Comparison of ENCODE assay signal across 8 cellular contexts in the genomic region with DNA sequence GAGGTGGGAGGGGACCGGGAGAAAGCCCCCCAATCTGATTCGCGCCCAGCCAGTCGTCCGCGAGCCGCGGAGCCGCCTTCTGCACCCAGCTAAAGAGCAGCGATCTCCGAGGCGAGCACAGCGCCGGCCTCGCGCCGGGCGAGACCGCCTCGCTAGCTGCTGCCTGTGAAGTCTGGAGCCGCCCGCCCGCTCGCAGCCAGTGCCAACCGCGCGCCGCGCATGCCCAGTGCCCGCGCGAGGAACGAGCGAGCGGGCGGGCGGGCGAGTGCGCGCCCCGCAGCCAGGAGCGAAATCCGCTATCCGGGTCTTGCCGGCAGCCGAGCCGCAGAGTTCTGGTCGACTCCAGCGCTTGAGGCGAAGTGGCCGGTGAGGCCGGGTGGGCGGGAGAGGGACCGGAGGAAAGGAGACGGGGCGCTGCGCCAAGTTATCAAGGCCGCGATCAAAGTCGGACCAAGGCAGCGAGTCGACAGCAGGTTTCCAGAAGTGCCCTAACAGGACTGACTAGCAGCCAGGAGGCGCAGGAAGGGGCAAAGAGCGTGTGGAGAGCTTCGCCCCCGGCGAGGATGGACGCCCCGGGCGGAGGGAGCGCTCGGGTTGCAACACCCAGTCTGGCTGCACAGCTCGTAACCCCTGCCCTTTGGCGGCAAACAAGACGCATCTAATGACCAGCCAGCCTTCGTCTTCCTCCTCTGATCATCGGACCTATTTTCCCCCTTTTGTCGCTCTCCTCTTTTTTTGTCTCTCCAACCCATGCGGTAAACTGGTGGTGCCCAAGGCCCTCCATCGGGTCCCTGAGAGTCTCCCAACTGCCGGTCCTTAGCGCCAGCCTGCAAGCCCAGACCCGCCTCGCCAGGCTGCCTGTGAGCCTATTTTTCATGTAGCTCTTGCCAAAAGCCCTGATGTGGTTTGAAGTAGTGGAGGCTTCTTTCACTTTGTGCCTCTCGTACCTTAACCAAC. TPM values are rescaled to one million over a fixed set of nuclear protein-coding genes. Genes with fewer than 3 reads are reported as not detected.
A peak's percentile ranks its signal among the peaks of the same experiment; 100 is the strongest.
DNase-seq lines count a peak whose midpoint lies in the region; ATAC-seq and TF ChIP-seq lines count a peak whose summit lies in the region.

A gene (minus strand): TSS at position 174 of the 957 bp plus-strand sequence. CDS start 106,437 bp downstream, outside the sequence.

- peak within 1 kb of the TSS; percentile 69 for H3K4me2 ChIP-seq in SU-DHL-6 (ENCODE audit: low read depth, low read length, poor library complexity, severe bottlenecking)
- H3K4me2 ChIP-seq in trophoblast cell (ENCODE audit: low read length), result peak within 1 kb of the TSS; percentile 95

- H3K27me3 ChIP-seq in SU-DHL-6 (ENCODE audit: low read length) (no peaks in the 10 kb centered on the region), cardiac muscle cell (peaks cover 45% of the 10 kb centered on the region), trophoblast cell (ENCODE audit: insufficient read depth, low read length) (no peaks in the 10 kb centered on the region), tibial artery (no peaks in the 10 kb centered on the region)

- H4K8ac ChIP-seq in trophoblast cell (ENCODE audit: low read depth, low read length), result peak within 1 kb of the TSS; percentile 71

- H3K23ac ChIP-seq in trophoblast cell (ENCODE audit: low read length), result no peak within 1 kb of the TSS

- H3K4me3 ChIP-seq in GM12864 (ENCODE audit: low read depth, low read length) (peak within 1 kb of the TSS; percentile 52), SU-DHL-6 (ENCODE audit: insufficient read depth, low read length, poor library complexity, severe bottlenecking) (peak within 1 kb of the TSS; percentile 66), cardiac muscle cell (peak within 1 kb of the TSS; percentile 57), trophoblast cell (ENCODE audit: low read depth, low read length) (peak within 1 kb of the TSS; percentile 76), tibial artery (peak within 1 kb of the TSS; percentile 75 to 92)

- peak within 1 kb of the TSS; percentile 51 for H3K4ac ChIP-seq in trophoblast cell (ENCODE audit: low read depth, low read length)

- no peaks in the 10 kb centered on the region for H3K9me2 ChIP-seq in SU-DHL-6 (replicated peaks; ENCODE audit: insufficient read depth, low read length)

- H2AFZ ChIP-seq in SU-DHL-6 (ENCODE audit: low read depth, low read length, severe bottlenecking) (peak within 1 kb of the TSS; percentile 96), trophoblast cell (ENCODE audit: insufficient read depth, low read length, poor library complexity) (peak within 1 kb of the TSS; percentile 81)

- WGBS in trophoblast cell (ENCODE audit: extremely low coverage, insufficient coverage, insufficient read length), result no CpG with 5 or more reads among the region's 85 CpGs

- DNase-seq in GM12864 (ENCODE audit: low read depth) (peak; percentile 44), NCI-H1105 (lab: John Stamatoyannopoulos, UW) (peak; percentile 92), cardiac muscle cell (ENCODE audit: low read depth in 1 of 2, low spot score in 1 of 2) (peak; percentile 94 to 96), trophoblast cell (peak; percentile 92 to 97), tibial artery (peak; percentile 90 to 96)
- DNase-seq in activated naive CD8-positive, alpha-beta T cell treated with anti-CD3 and anti-CD28 coated beads, Interleukin-2, amount 50 U/mL, for 24 hours, result peak; percentile 89

- no peak within 1 kb of the TSS for H2BK12ac ChIP-seq in trophoblast cell (ENCODE audit: low read length)

- peak within 1 kb of the TSS; percentile 39 for H3K14ac ChIP-seq in trophoblast cell (ENCODE audit: low read length)

- H3K4me3 Mint-ChIP-seq in activated naive CD8-positive, alpha-beta T cell treated with anti-CD3 and anti-CD28 coated beads, Interleukin-2, amount 50 U/mL, for 24 hours, result peak within 1 kb of the TSS; percentile 73

- H3K4me1 Mint-ChIP-seq in activated naive CD8-positive, alpha-beta T cell treated with anti-CD3 and anti-CD28 coated beads, Interleukin-2, amount 50 U/mL, for 24 hours, result peaks cover 18% of the 10 kb centered on the region

- peak within 1 kb of the TSS; percentile 58 for H4K91ac ChIP-seq in trophoblast cell (ENCODE audit: low read depth, low read length)

- H3K27me3 Mint-ChIP-seq in activated naive CD8-positive, alpha-beta T cell treated with anti-CD3 and anti-CD28 coated beads, Interleukin-2, amount 50 U/mL, for 24 hours, result peaks cover 56% of the 10 kb centered on the region

- intact Hi-C loops in tibial artery (cut with DNase I; ENCODE audit: low total_unique reads), result loop anchor here (10.0 kb wide), 2 partner anchors 165 to 195 kb away; no protein-coding TSS in a partner anchor

- H3K27ac ChIP-seq in SU-DHL-6 (ENCODE audit: low read depth, low read length), result peak within 1 kb of the TSS; percentile 38; the same call in 1 of the 2 replicates
- peak within 1 kb of the TSS; percentile 49 for H3K27ac ChIP-seq in cardiac muscle cell
- H3K27ac ChIP-seq in trophoblast cell (ENCODE audit: low read depth, low read length), result peak within 1 kb of the TSS; percentile 65
- peak within 1 kb of the TSS; percentile 87 to 89 for H3K27ac ChIP-seq in tibial artery

- no peak within 1 kb of the TSS for H4K12ac ChIP-seq in trophoblast cell (ENCODE audit: low read depth, low read length)

- H3K9me3 ChIP-seq in SU-DHL-6 (ENCODE audit: insufficient read depth, low read length), result no peaks in the 10 kb centered on the region
- H3K9me3 ChIP-seq in cardiac muscle cell (ENCODE audit: low read depth), result no peaks in the 10 kb centered on the region
- no peaks in the 10 kb centered on the region for H3K9me3 ChIP-seq in trophoblast cell (ENCODE audit: insufficient read depth, low read depth, low read length)
- no peaks in the 10 kb centered on the region for H3K9me3 ChIP-seq in tibial artery

- TF ChIP-seq CTCF in GM12864 (IDR thresholded peaks at IDR 0.05; ENCODE audit: low read depth, low read length, missing control alignments) (no peak), SU-DHL-6 (IDR thresholded peaks at IDR 0.05; ENCODE audit: insufficient read depth, low read length, poor library complexity, severe bottlenecking) (no peak), cardiac muscle cell (IDR thresholded peaks at IDR 0.05; ENCODE audit: low read depth, low read length) (no peak), tibial artery (IDR thresholded peaks at IDR 0.05) (no peak)

- H3K79me2 ChIP-seq in SU-DHL-6 (ENCODE audit: insufficient read depth, low read length) (no peaks in the 10 kb centered on the region), trophoblast cell (ENCODE audit: control insufficient read depth, insufficient read depth, low read length, poor library complexity) (peaks cover 6% of the 10 kb centered on the region)

- no peaks in the 10 kb centered on the region for H3K9me3 Mint-ChIP-seq in activated naive CD8-positive, alpha-beta T cell treated with anti-CD3 and anti-CD28 coated beads, Interleukin-2, amount 50 U/mL, for 24 hours

- no peaks in the 10 kb centered on the region for H3F3A ChIP-seq in SU-DHL-6 (ENCODE audit: insufficient read depth)

- H3K36me3 Mint-ChIP-seq in activated naive CD8-positive, alpha-beta T cell treated with anti-CD3 and anti-CD28 coated beads, Interleukin-2, amount 50 U/mL, for 24 hours (ENCODE audit: low read depth), result no peaks in the 10 kb centered on the region

- H2AK5ac ChIP-seq in trophoblast cell (ENCODE audit: low read length), result no peak within 1 kb of the TSS

- peak within 1 kb of the TSS; percentile 88 for H2BK120ac ChIP-seq in trophoblast cell (ENCODE audit: insufficient read depth, low read length, poor library complexity)

- peak within 1 kb of the TSS; percentile 41 for H3K27ac Mint-ChIP-seq in activated naive CD8-positive, alpha-beta T cell treated with anti-CD3 and anti-CD28 coated beads, Interleukin-2, amount 50 U/mL, for 24 hours

- no peaks in the 10 kb centered on the region for H4K20me1 ChIP-seq in SU-DHL-6 (ENCODE audit: low read depth, low read length)

- H3K4me1 ChIP-seq in cardiac muscle cell (ENCODE audit: low read depth), result no peaks in the 10 kb centered on the region
- peaks cover 0 to 5% of the 10 kb centered on the region in 2 experiments for H3K4me1 ChIP-seq in trophoblast cell (ENCODE audit: control insufficient read depth in 1 of 2, insufficient read depth in 2 of 2, low read length in 2 of 2)
- H3K4me1 ChIP-seq in tibial artery, result peaks cover 0 to 23% (median 7%) of the 10 kb centered on the region in 4 donors

- H3K36me3 ChIP-seq in SU-DHL-6 (ENCODE audit: low read length) (no peaks in the 10 kb centered on the region), cardiac muscle cell (no peaks in the 10 kb centered on the region), trophoblast cell (ENCODE audit: control insufficient read depth in 1 of 2, insufficient read depth in 2 of 2, low read length in 2 of 2) (no peaks in the 10 kb centered on the region), tibial artery (no peaks in the 10 kb centered on the region)

- H3K18ac ChIP-seq in trophoblast cell (ENCODE audit: low read length), result peak within 1 kb of the TSS; percentile 70

- peak; percentile 92 for ATAC-seq in HG02623 (IDR thresholded peaks at IDR 0.05; ENCODE audit: unreplicated experiment)
- peak; percentile 95 for ATAC-seq in activated naive CD8-positive, alpha-beta T cell treated with anti-CD3 and anti-CD28 coated beads, Interleukin-2, amount 50 U/mL, for 24 hours

- H2BK5ac ChIP-seq in trophoblast cell (ENCODE audit: low read depth, low read length, poor library complexity), result peak within 1 kb of the TSS; percentile 43

- H3K9ac ChIP-seq in SU-DHL-6 (ENCODE audit: low read length) (peak within 1 kb of the TSS; percentile 66), trophoblast cell (ENCODE audit: low read length) (peak within 1 kb of the TSS; percentile 42)

- H3K79me1 ChIP-seq in trophoblast cell (ENCODE audit: low read length), result peaks cover 12% of the 10 kb centered on the region

RNA-seq across cellular contexts. Expression of the gene that starts here (rescaled TPM):
- 6.0 and 11.2 TPM in 2 replicates for total RNA-seq in cardiac muscle cell
- 3.1 and 7.9 TPM in 2 replicates for polyA plus RNA-seq in cardiac muscle cell
- polyA plus RNA-seq in trophoblast cell (2013), result 9.0 and 9.8 TPM in 2 replicates

Comparison
In these comparisons a context has a peak if more than half of its experiments do, and no peak if none do; other contexts are left out.
1. Peak in every context shown above with its lines: DNase-seq, ATAC-seq, H3K4me3 ChIP-seq and H3K27ac ChIP-seq.
2. DNase-seq: peak in every context shown above with its lines; median percentile 95 in cardiac muscle cell; 94 in trophoblast cell; 93 in tibial artery; 92 in NCI-H1105; 89 in activated naive CD8-positive, alpha-beta T cell treated with anti-CD3 and anti-CD28 coated beads, Interleukin-2, amount 50 U/mL, for 24 hours; 44 in GM12864.
3. H3K27ac ChIP-seq: peak in every context shown above with its lines; median percentile 88 in tibial artery; 65 in trophoblast cell; 49 in cardiac muscle cell; 38 in SU-DHL-6.